21 cellular contexts compared by ENCODE assay signal in genomic region chr9:110308504-110309109, GRCh38. TPM values are rescaled to one million over a fixed set of nuclear protein-coding genes. Genes with fewer than 3 reads are reported as not detected.
DNase-seq lines count a peak whose midpoint lies in the region; ATAC-seq and TF ChIP-seq lines count a peak whose summit lies in the region.
"Had no signal": no experiment of that assay in that cellular context is flagged by ENCODE, and none has a peak within 500 bp of the region (broad histone marks: within the 10 kb centered on the region; RNA-seq: fewer than 3 reads in every experiment).

No MANE protein-coding gene starts in this region.

- peak overlapping the region; percentile 73 for H3K27ac Mint-ChIP-seq in activated naive CD8-positive, alpha-beta T cell treated with anti-CD3 and anti-CD28 coated beads, Interleukin-2, amount 10 ng/mL, durations not matched to agents 7 days and 5 days
- H3K27ac Mint-ChIP-seq in activated naive CD8-positive, alpha-beta T cell treated with anti-CD3 and anti-CD28 coated beads, Interleukin-2, amount 50 U/mL, for 24 hours, result no peak overlapping the region
- no peak overlapping the region for H3K27ac Mint-ChIP-seq in natural killer cell

- H3K4me1 ChIP-seq in KMS-11 (ENCODE audit: low read depth, poor library complexity, severe bottlenecking) (peaks cover 15% of the 10 kb centered on the region), thymus (ENCODE audit: control insufficient read depth, insufficient read depth, low read length) (peaks cover 17% of the 10 kb centered on the region)
- H3K4me1 ChIP-seq: adrenal gland had no signal

- peak overlapping the region; percentile 23 for H3K4me3 Mint-ChIP-seq in activated naive CD8-positive, alpha-beta T cell treated with anti-CD3 and anti-CD28 coated beads, Interleukin-2, amount 10 ng/mL, durations not matched to agents 7 days and 5 days
- H3K4me3 Mint-ChIP-seq in activated naive CD8-positive, alpha-beta T cell treated with anti-CD3 and anti-CD28 coated beads, Interleukin-2, amount 50 U/mL, for 24 hours, result no peak overlapping the region
- H3K4me3 Mint-ChIP-seq in natural killer cell, result no peak overlapping the region
- H3K4me3 Mint-ChIP-seq: activated T-cell treated with anti-CD3 and anti-CD28 coated beads, Interleukin-2, amount 50 U/mL, for 4 hours had no signal

- H3K9ac ChIP-seq in KMS-11, result no peak overlapping the region
- H3K9ac ChIP-seq: SK-N-SH had no signal

- 3% methylated on average over 5 of the region's 5 CpGs for WGBS in thymus

- H2AFZ ChIP-seq in KMS-11 (ENCODE audit: low read depth), result peak overlapping the region; percentile 37; the same call in 1 of the 2 replicates

- no peaks in the 10 kb centered on the region for H3K27me3 Mint-ChIP-seq in activated naive CD8-positive, alpha-beta T cell treated with anti-CD3 and anti-CD28 coated beads, Interleukin-2, amount 10 ng/mL, durations not matched to agents 7 days and 5 days
- H3K27me3 Mint-ChIP-seq in activated naive CD8-positive, alpha-beta T cell treated with anti-CD3 and anti-CD28 coated beads, Interleukin-2, amount 50 U/mL, for 24 hours, result peaks cover 7% of the 10 kb centered on the region
- no peaks in the 10 kb centered on the region for H3K27me3 Mint-ChIP-seq in natural killer cell (ENCODE audit: low read depth in 2 of 2)

- H3K36me3 Mint-ChIP-seq in activated naive CD8-positive, alpha-beta T cell treated with anti-CD3 and anti-CD28 coated beads, Interleukin-2, amount 10 ng/mL, durations not matched to agents 7 days and 5 days, result no peaks in the 10 kb centered on the region
- peaks cover 2% of the 10 kb centered on the region for H3K36me3 Mint-ChIP-seq in activated naive CD8-positive, alpha-beta T cell treated with anti-CD3 and anti-CD28 coated beads, Interleukin-2, amount 50 U/mL, for 24 hours (ENCODE audit: low read depth)
- no peaks in the 10 kb centered on the region for H3K36me3 Mint-ChIP-seq in natural killer cell

- H3K27me3 ChIP-seq in KMS-11 (ENCODE audit: insufficient read depth, low read depth) (no peaks in the 10 kb centered on the region), thymus (ENCODE audit: control insufficient read depth, insufficient read depth) (no peaks in the 10 kb centered on the region)
- H3K27me3 ChIP-seq: adrenal gland had no signal

- H3K4me1 Mint-ChIP-seq in activated naive CD8-positive, alpha-beta T cell treated with anti-CD3 and anti-CD28 coated beads, Interleukin-2, amount 10 ng/mL, durations not matched to agents 7 days and 5 days, result peaks cover 7% of the 10 kb centered on the region
- H3K4me1 Mint-ChIP-seq in activated naive CD8-positive, alpha-beta T cell treated with anti-CD3 and anti-CD28 coated beads, Interleukin-2, amount 50 U/mL, for 24 hours, result peaks cover 6% of the 10 kb centered on the region
- peaks cover 7 to 8% of the 10 kb centered on the region in 2 donors for H3K4me1 Mint-ChIP-seq in natural killer cell

- no peaks in the 10 kb centered on the region for H3K9me3 ChIP-seq in thymus (ENCODE audit: control insufficient read depth)
- H3K9me3 ChIP-seq: mucosa of descending colon, SK-N-SH had no signal

- peak overlapping the region; percentile 28 for H3K27ac ChIP-seq in KMS-11
- peak overlapping the region; percentile 92 for H3K27ac ChIP-seq in thymus (ENCODE audit: low read depth)
- H3K27ac ChIP-seq: adrenal gland, epithelial cell of prostate had no signal

- peak overlapping the region; percentile 34; the same call in 1 of the 2 replicates for H3K4me2 ChIP-seq in KMS-11
- H3K4me2 ChIP-seq: SK-N-SH had no signal

- no peak for ATAC-seq in activated naive CD8-positive, alpha-beta T cell treated with anti-CD3 and anti-CD28 coated beads, Interleukin-2, amount 10 ng/mL, durations not matched to agents 7 days and 5 days (ENCODE audit: low read depth)
- no peak for ATAC-seq in activated naive CD8-positive, alpha-beta T cell treated with anti-CD3 and anti-CD28 coated beads, Interleukin-2, amount 50 U/mL, for 24 hours
- ATAC-seq in GM21723 (IDR thresholded peaks at IDR 0.05; ENCODE audit: unreplicated experiment) (peak; percentile 72), HG02763 (IDR thresholded peaks at IDR 0.05; ENCODE audit: unreplicated experiment) (no peak), natural killer cell (no peak)
- ATAC-seq: activated T-cell treated with anti-CD3 and anti-CD28 coated beads, Interleukin-2, amount 50 U/mL, for 4 hours; mucosa of descending colon had no signal

- POLR2A ChIA-PET in activated naive CD8-positive, alpha-beta T cell treated with anti-CD3 and anti-CD28 coated beads, Interleukin-2, amount 10 ng/mL, durations not matched to agents 7 days and 5 days (lab: Charles Lee), result interaction anchor here (0.5 kb wide), 1 partner anchor 38 kb away, joined by 4 read pairs; no protein-coding TSS in a partner anchor

- no peaks in the 10 kb centered on the region for H4K20me1 ChIP-seq in KMS-11 (ENCODE audit: insufficient read depth)

- no peak for TF ChIP-seq CTCF in KMS-11 (conservative IDR thresholded peaks at IDR 0.05; ENCODE audit: low read depth, low read length)
- TF ChIP-seq CTCF in natural killer cell (IDR thresholded peaks at IDR 0.05), result no peak

- no peak for DNase-seq in activated naive CD8-positive, alpha-beta T cell treated with anti-CD3 and anti-CD28 coated beads, Interleukin-2, amount 10 ng/mL, durations not matched to agents 7 days and 5 days
- no peak for DNase-seq in activated naive CD8-positive, alpha-beta T cell treated with anti-CD3 and anti-CD28 coated beads, Interleukin-2, amount 50 U/mL, for 24 hours
- DNase-seq in DMS 273 (lab: John Stamatoyannopoulos, UW; ENCODE audit: unreplicated experiment) (no peak), natural killer cell (no peak)
- DNase-seq: ACHN; activated CD4-positive, CD25-positive, alpha-beta regulatory T cell; activated T-cell treated with anti-CD3 and anti-CD28 coated beads, Interleukin-2, amount 50 U/mL, for 4 hours; adrenal gland; head of caudate nucleus; mucosa of descending colon; NCI-H1105; NCI-H2227 treated with DMSO at 0.1 percent for 48 hours; SK-N-SH had no signal

- H3K9me3 Mint-ChIP-seq in activated naive CD8-positive, alpha-beta T cell treated with anti-CD3 and anti-CD28 coated beads, Interleukin-2, amount 10 ng/mL, durations not matched to agents 7 days and 5 days, result peaks cover 5% of the 10 kb centered on the region
- peaks cover 7% of the 10 kb centered on the region for H3K9me3 Mint-ChIP-seq in activated naive CD8-positive, alpha-beta T cell treated with anti-CD3 and anti-CD28 coated beads, Interleukin-2, amount 50 U/mL, for 24 hours
- no peaks in the 10 kb centered on the region for H3K9me3 Mint-ChIP-seq in natural killer cell

- H3K79me2 ChIP-seq in KMS-11 (ENCODE audit: insufficient read depth, low read depth), result no peaks in the 10 kb centered on the region

- intact Hi-C loops in natural killer cell (cut with micrococcal nuclease), result no loop called here

- H3K4me3 ChIP-seq in KMS-11 (IDR thresholded peaks at IDR 0.05; ENCODE audit: insufficient read depth, low read depth, low read length) (no peak overlapping the region), thymus (ENCODE audit: low read length) (peak overlapping the region; percentile 27)
- H3K4me3 ChIP-seq: adrenal gland, mucosa of descending colon had no signal

- H3K36me3 ChIP-seq in KMS-11 (ENCODE audit: insufficient read depth) (no peaks in the 10 kb centered on the region), thymus (ENCODE audit: control insufficient read depth, insufficient read depth) (no peaks in the 10 kb centered on the region)
- H3K36me3 ChIP-seq: adrenal gland had no signal

RNA-seq across cellular contexts. Expression of gene TXNDC8, which starts 29.1 kb away (rescaled TPM):
- not detected for total RNA-seq in activated naive CD8-positive, alpha-beta T cell treated with anti-CD3 and anti-CD28 coated beads, Interleukin-2, amount 10 ng/mL, durations not matched to agents 7 days and 5 days
- 0.02 TPM for polyA plus RNA-seq in thymus
- not detected for total RNA-seq in natural killer cell
- total RNA-seq: activated T-cell treated with anti-CD3 and anti-CD28 coated beads, Interleukin-2, amount 50 U/mL, for 4 hours; adrenal gland; chondrocyte; kidney epithelial cell; mucosa of descending colon; posterior vena cava had no signal
- polyA plus RNA-seq: adrenal gland, SK-N-SH had no signal

RNA-seq across cellular contexts. Expression of gene TXN, which starts 52.3 kb away (rescaled TPM):
- 100 to 1,000 TPM; 135 to 141 TPM for total RNA-seq in activated naive CD8-positive, alpha-beta T cell treated with anti-CD3 and anti-CD28 coated beads, Interleukin-2, amount 10 ng/mL, durations not matched to agents 7 days and 5 days
- polyA plus RNA-seq in thymus, result 448 TPM
- total RNA-seq in natural killer cell, result 10 to 100 TPM; 27.2 to 41.9 (median 36.8) TPM
